ENCODE assay signal across 16 cellular contexts in the genomic region with DNA sequence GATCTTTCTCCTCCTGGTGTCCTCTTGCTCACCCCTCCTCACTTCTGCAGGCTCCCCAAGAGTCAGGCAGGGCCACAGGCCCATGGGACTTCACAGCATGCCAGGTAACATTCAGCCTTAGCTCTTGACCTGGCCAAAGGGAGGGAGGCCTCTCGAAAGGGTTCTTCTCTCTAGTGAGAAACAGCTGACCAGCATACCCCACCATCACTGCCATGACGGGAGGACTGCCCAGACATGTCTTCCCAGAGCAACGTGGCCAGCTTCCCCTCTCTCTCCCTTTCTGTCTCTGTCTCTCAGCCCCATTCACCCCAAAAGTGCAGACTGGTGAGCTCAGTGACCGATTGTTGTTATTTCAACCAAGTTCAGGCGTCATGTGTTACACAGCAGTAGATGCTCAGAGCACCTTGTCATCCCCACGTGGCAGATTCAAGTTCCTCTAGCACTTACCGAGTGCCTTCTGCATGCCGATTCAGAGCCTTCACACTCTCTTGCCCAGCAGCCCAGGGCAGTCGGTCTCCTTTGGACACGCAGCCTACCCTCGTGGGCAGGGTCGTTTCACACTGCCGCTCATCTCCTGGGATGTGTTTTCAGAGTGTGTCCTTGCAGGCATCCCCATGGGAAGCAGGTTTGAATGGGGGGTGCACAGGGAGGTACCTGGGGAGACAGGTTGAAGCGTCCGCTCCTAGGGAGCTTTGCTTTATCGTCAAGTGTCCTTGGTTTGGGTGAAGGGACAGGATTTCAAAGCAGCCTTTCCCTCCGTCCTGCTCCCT.
"Had no signal": no experiment of that assay in that cellular context is flagged by ENCODE, and none has a peak within 500 bp of the region (broad histone marks: within the 10 kb centered on the region; RNA-seq: fewer than 3 reads in every experiment).

No MANE protein-coding gene starts in this region.

- H3K4me1 ChIP-seq: left lung, pancreas, uterus had no signal

- H3K9me3 ChIP-seq: gastrocnemius medialis, pancreas, uterus had no signal

- H3K27ac ChIP-seq: brain microvascular endothelial cell, coronary artery, gastrocnemius medialis, left lung, pancreas, tibial artery, uterus had no signal

- H3K27me3 ChIP-seq: brain microvascular endothelial cell, left lung, pancreas, tibial artery, uterus had no signal

- ATAC-seq: activated T-cell treated with anti-CD3 and anti-CD28 coated beads, Interleukin-2, amount 50 U/mL, for 72 hours; gastrocnemius medialis; left lung; mucosa of descending colon; pancreas had no signal

- FAIRE-seq: pancreas had no signal

- H3K36me3 ChIP-seq: brain microvascular endothelial cell, gastrocnemius medialis, left lung, pancreas, tibial artery, uterus had no signal

- DNase-seq: activated CD4-positive, alpha-beta T cell treated with anti-CD3 and anti-CD28 coated beads, Interleukin-2, amount 50 U/mL, for 4 hours; activated naive CD8-positive, alpha-beta T cell treated with anti-CD3 and anti-CD28 coated beads, Interleukin-2, amount 10 ng/mL, durations not matched to agents 7 days and 5 days; activated T-cell treated with anti-CD3 and anti-CD28 coated beads, Interleukin-2, amount 50 U/mL, for 72 hours; amygdala; brain microvascular endothelial cell; effector CD4-positive, alpha-beta T cell; gastrocnemius medialis; naive B cell; stimulated activated naive CD4-positive, alpha-beta T cell; T1000 had no signal

- H3K4me3 ChIP-seq: coronary artery, gastrocnemius medialis, left lung, mucosa of descending colon, pancreas, tibial artery, uterus had no signal
